In the genomic region with DNA sequence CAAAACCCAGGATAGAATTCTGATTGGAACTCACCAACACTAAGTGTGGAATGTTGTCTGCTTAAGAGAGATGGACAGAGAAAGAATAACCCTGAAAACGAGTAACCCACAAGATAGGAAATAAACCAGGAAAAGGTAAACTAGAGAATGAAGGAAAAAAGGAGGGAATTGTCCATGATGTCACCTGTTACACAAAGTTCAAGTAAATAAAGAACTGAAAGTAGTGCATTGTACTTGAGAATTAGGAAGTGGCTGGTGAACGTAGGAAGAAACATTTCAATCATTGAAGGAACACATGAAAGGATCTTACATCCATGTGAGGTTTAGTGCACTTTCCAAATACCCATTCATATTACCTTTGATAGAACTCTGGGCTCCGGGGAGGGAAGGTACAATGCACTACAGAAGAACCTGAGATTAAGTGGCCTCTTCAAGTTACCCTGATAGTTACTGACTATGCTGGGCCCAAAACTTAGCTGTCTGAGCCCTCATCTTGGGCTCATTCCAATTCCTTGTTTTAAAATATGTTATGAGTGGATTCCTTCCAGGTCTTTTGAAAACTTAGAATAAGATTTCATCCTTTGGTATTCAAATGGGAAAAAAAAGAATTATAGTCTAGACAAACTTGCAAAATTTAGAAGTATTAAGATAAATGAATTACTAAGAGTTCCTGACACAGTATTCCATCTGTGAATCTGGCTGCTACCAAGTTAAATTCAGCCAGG, we compare ENCODE assay signal across 12 cellular contexts. TPM values are rescaled to one million over a fixed set of nuclear protein-coding genes. Genes with fewer than 3 reads are reported as not detected.
A peak's percentile ranks its signal among the peaks of the same experiment; 100 is the strongest.
DNase-seq lines count a peak whose midpoint lies in the region; ATAC-seq, FAIRE-seq and TF ChIP-seq lines count a peak whose summit lies in the region.
"Had no signal": no experiment of that assay in that cellular context is flagged by ENCODE, and none has a peak within 500 bp of the region (broad histone marks: within the 10 kb centered on the region; RNA-seq: fewer than 3 reads in every experiment).

No MANE protein-coding gene starts in this region.

- no peak for FAIRE-seq in GM19239 (lab: Jason Lieb, UNC)
- FAIRE-seq: H1 had no signal

- H3K4me3 ChIP-seq in heart right ventricle (peak overlapping the region in 7 of 10 donors; percentile 53 to 87 (median 79)), body of pancreas (no peak overlapping the region), muscle layer of duodenum (ENCODE audit: low read depth in 1 of 2, low read length in 2 of 2) (peak overlapping the region; percentile 95 to 99), uterus (peak overlapping the region in 1 of 2 donors; percentile 72)

- no peak for TF ChIP-seq CTCF in heart right ventricle (IDR thresholded peaks at IDR 0.05)
- no peak for TF ChIP-seq CTCF in body of pancreas (IDR thresholded peaks at IDR 0.05)
- no peak for TF ChIP-seq CTCF in uterus (IDR thresholded peaks at IDR 0.05)

- H3K9me3 ChIP-seq in heart right ventricle = no peaks in the 10 kb centered on the region
- H3K9me3 ChIP-seq in body of pancreas = no peaks in the 10 kb centered on the region
- H3K9me3 ChIP-seq in muscle layer of duodenum (ENCODE audit: control insufficient read depth in 1 of 2, low read length in 2 of 2) = no peaks in the 10 kb centered on the region
- H3K9me3 ChIP-seq in uterus = no peaks in the 10 kb centered on the region

- TF ChIP-seq POLR2A in body of pancreas (IDR thresholded peaks at IDR 0.05) (no peak), uterus (IDR thresholded peaks at IDR 0.05) (no peak)

- no peak for ATAC-seq in heart right ventricle
- ATAC-seq in left ventricle myocardium superior = no peak
- ATAC-seq in body of pancreas = no peak
- no peak for ATAC-seq in HG02870 (IDR thresholded peaks at IDR 0.05; ENCODE audit: unreplicated experiment)

- peak overlapping the region in 5 of 10 donors; percentile 80 to 95 (median 88) for H3K27ac ChIP-seq in heart right ventricle
- H3K27ac ChIP-seq in body of pancreas = peak overlapping the region in 3 of 4 donors; percentile 87 to 92 (median 88)
- H3K27ac ChIP-seq in muscle layer of duodenum (ENCODE audit: low read length) = peak overlapping the region; percentile 71
- peak overlapping the region; percentile 75 to 80 for H3K27ac ChIP-seq in uterus

- intact Hi-C loops in heart right ventricle (cut with DNase I) (loop anchor here in 3 of 10 donors (5.0 to 10.0 kb wide), 2 partner anchors 281 to 298 kb away; a partner anchor contains a TSS), left ventricle myocardium superior (cut with micrococcal nuclease) (no loop called here), body of pancreas (cut with DNase I) (no loop called here), uterus (cut with DNase I; ENCODE audit: low total_unique reads) (no loop called here)

- no peaks in the 10 kb centered on the region for H3K36me3 ChIP-seq in heart right ventricle
- H3K36me3 ChIP-seq in body of pancreas (replicated peaks in 1 of 2; ENCODE audit: insufficient read depth in 1 of 2, low read depth in 2 of 2) = no peaks in the 10 kb centered on the region
- no peaks in the 10 kb centered on the region for H3K36me3 ChIP-seq in muscle layer of duodenum (ENCODE audit: control insufficient read depth in 1 of 2, insufficient read depth in 2 of 2, low read length in 2 of 2)
- H3K36me3 ChIP-seq in uterus = no peaks in the 10 kb centered on the region

- WGBS in heart right ventricle, 2 donors = 47 to 49% methylated on average over 3 of the region's 3 CpGs
- WGBS in body of pancreas, 2 donors = 18 to 26% methylated on average over 3 of the region's 3 CpGs

- H3K4me1 ChIP-seq in heart right ventricle (peaks cover 0 to 51% (median 27%) of the 10 kb centered on the region in 9 donors), body of pancreas (peaks cover 11% of the 10 kb centered on the region), muscle layer of duodenum (ENCODE audit: control insufficient read depth in 1 of 2, insufficient read depth in 2 of 2, low read length in 2 of 2) (peaks cover 9 to 11% of the 10 kb centered on the region in 2 donors), uterus (no peaks in the 10 kb centered on the region)

- no peaks in the 10 kb centered on the region for H3K27me3 ChIP-seq in heart right ventricle
- no peaks in the 10 kb centered on the region for H3K27me3 ChIP-seq in body of pancreas
- no peaks in the 10 kb centered on the region for H3K27me3 ChIP-seq in muscle layer of duodenum (ENCODE audit: low read depth, low read length)
- H3K27me3 ChIP-seq in uterus = no peaks in the 10 kb centered on the region

- no peak for DNase-seq in heart right ventricle
- no peak for DNase-seq in left ventricle myocardium superior
- no peak for DNase-seq in body of pancreas
- DNase-seq in uterus = no peak
- no peak for DNase-seq in stimulated activated CD4-positive, alpha-beta T cell treated with anti-CD3 and anti-CD28 coated beads, Interleukin-4, amount 100 ng/mL, for 4 hours
- no peak for DNase-seq in GM19239 (ENCODE audit: insufficient read length, low spot score)
- DNase-seq: DMS79, NCI-H2081 had no signal

RNA-seq across cellular contexts. Expression of a gene that starts 1.1 kb away (rescaled TPM):
- total RNA-seq in heart right ventricle (10 to 100 TPM; 50.4 to 71.4 (median 61.3) TPM), left ventricle myocardium superior (59.0 TPM), body of pancreas (10 to 100 TPM; 13.5 to 24.6 TPM), uterus (10 to 100 TPM; 22.3 to 82.9 (median 67.5) TPM)
- polyA plus RNA-seq in heart right ventricle = 10 to 100 TPM in 1 of 2 donors, 1 to 10 TPM in 1; 6.4 to 11.9 TPM

RNA-seq across cellular contexts. Expression of a gene that starts 24.1 kb away (rescaled TPM):
- not detected for total RNA-seq in heart right ventricle
- polyA plus RNA-seq in heart right ventricle = not detected
- not detected for total RNA-seq in left ventricle myocardium superior
- not detected for total RNA-seq in body of pancreas
- total RNA-seq in uterus = not detected
- total RNA-seq: activated CD8-positive, alpha-beta memory T cell treated with anti-CD3 and anti-CD28 coated beads for 36 hours; H1 had no signal
- polyA plus RNA-seq: H1 had no signal

RNA-seq across cellular contexts. Expression of a gene that starts 38.5 kb away (rescaled TPM):
- not detected for total RNA-seq in heart right ventricle
- polyA plus RNA-seq in heart right ventricle = not detected
- total RNA-seq in left ventricle myocardium superior = not detected
- not detected for total RNA-seq in body of pancreas
- under 1 TPM in 1 of 4 donors, not detected in 3; 0.28 TPM for total RNA-seq in uterus
- total RNA-seq: activated CD8-positive, alpha-beta memory T cell treated with anti-CD3 and anti-CD28 coated beads for 36 hours; H1 had no signal
- polyA plus RNA-seq: H1 had no signal

RNA-seq across cellular contexts. Expression of a gene that starts 56.1 kb away (rescaled TPM):
- not detected for total RNA-seq in heart right ventricle
- not detected for polyA plus RNA-seq in heart right ventricle
- total RNA-seq in left ventricle myocardium superior = not detected
- not detected for total RNA-seq in body of pancreas
- not detected for total RNA-seq in uterus
- total RNA-seq: activated CD8-positive, alpha-beta memory T cell treated with anti-CD3 and anti-CD28 coated beads for 36 hours; H1 had no signal

Comparison
In these comparisons a context has a peak if more than half of its experiments do, and no peak if none do; other contexts are left out.
1. H3K4me3 ChIP-seq: peak in heart right ventricle (7 of 10) and muscle layer of duodenum (2 of 2); none in body of pancreas (0 of 2).